17 cellular contexts compared by ENCODE assay signal in the genomic region with DNA sequence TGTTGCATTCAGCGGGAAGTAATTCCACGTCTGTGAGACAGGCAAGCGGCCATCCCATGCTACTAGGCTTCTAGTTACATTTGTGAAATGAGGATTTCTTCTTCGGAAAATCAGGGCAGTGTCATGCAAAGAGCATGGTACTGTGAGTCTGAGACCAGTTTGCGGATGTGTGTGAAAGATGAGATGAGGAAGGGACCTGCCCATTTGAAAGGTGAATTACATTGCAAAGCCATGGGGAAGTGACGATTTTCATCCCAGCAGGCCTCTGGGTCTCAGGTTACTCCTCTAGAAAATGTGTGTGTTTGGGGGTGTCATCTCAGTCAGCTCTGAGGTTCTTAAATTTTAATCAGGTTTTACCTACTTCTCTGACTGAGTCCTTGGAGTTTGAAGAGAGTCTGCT.
"Had no signal": no experiment of that assay in that cellular context is flagged by ENCODE, and none has a peak within 500 bp of the region (broad histone marks: within the 10 kb centered on the region; RNA-seq: fewer than 3 reads in every experiment).

No MANE protein-coding gene starts in this region.

- ATAC-seq: activated CD4-positive, CD25-positive, alpha-beta regulatory T cell treated with anti-CD3 and anti-CD28 coated beads, Interleukin-2, amount 50 U/mL, for 24 hours; mucosa of descending colon had no signal

- H3K27ac ChIP-seq: thyroid gland had no signal

- DNase-seq: activated CD8-positive, alpha-beta memory T cell treated with anti-CD3 and anti-CD28 coated beads for 24 hours; activated CD8-positive, alpha-beta memory T cell treated with anti-CD3 and anti-CD28 coated beads, Interleukin-2, amount 50 U/mL, for 48 hours; amniotic stem cell; endodermal cell; foreskin melanocyte; hypothalamus; mucosa of descending colon; naive B cell; stimulated activated CD4-positive, alpha-beta T cell treated with anti-CD3 and anti-CD28 coated beads, Interleukin-1b, Interleukin-23, amount 100 ng/mL, for 48 hours; stimulated activated naive CD4-positive, alpha-beta T cell treated with Interleukin-2 at 50 U/mL for 16 hours; T-helper 1 cell; T-helper 9 cell; thyroid gland had no signal

- H3K9me3 Mint-ChIP-seq: endodermal cell, memory B cell had no signal

- H3K27me3 ChIP-seq: thyroid gland had no signal

- H3K9me3 ChIP-seq: mucosa of descending colon, thyroid gland had no signal

- FAIRE-seq: urothelium cell line had no signal

- H3K27ac Mint-ChIP-seq: activated naive CD8-positive, alpha-beta T cell; endodermal cell; memory B cell had no signal

- H3K27me3 Mint-ChIP-seq: activated naive CD8-positive, alpha-beta T cell; memory B cell; naive B cell had no signal

- H3K4me3 Mint-ChIP-seq: activated naive CD8-positive, alpha-beta T cell; endodermal cell; memory B cell; naive B cell had no signal

- H3K4me3 ChIP-seq: mucosa of descending colon, thyroid gland had no signal
